Comparison of ENCODE assay signal across 9 cellular contexts in genomic region chr6:31663087-31663960, GRCh38. TPM values are rescaled to one million over a fixed set of nuclear protein-coding genes. Genes with fewer than 3 reads are reported as not detected.
DNase-seq lines count a peak whose midpoint lies in the region; ATAC-seq and TF ChIP-seq lines count a peak whose summit lies in the region.
"Had no signal": no experiment of that assay in that cellular context is flagged by ENCODE, and none has a peak within 500 bp of the region (broad histone marks: within the 10 kb centered on the region; RNA-seq: fewer than 3 reads in every experiment).

No MANE protein-coding gene starts in this region.

- H3K27ac ChIP-seq in foreskin keratinocyte: peak overlapping the region; percentile 2

- H3K36me3 Mint-ChIP-seq in WTC11: peaks cover 39% of the 10 kb centered on the region
- H3K36me3 Mint-ChIP-seq in stimulated activated effector memory CD8-positive, alpha-beta T cell treated with anti-CD3 and anti-CD28 coated beads, Interleukin-12 subunit alpha, Interleukin-12 subunit beta, amount 100 ng/mL, for 72 hours: peaks cover 97% of the 10 kb centered on the region

- H3K27ac Mint-ChIP-seq in WTC11: peak overlapping the region; percentile 84
- H3K27ac Mint-ChIP-seq in stimulated activated effector memory CD8-positive, alpha-beta T cell treated with anti-CD3 and anti-CD28 coated beads, Interleukin-12 subunit alpha, Interleukin-12 subunit beta, amount 100 ng/mL, for 72 hours: peak overlapping the region; percentile 99

- no peak for DNase-seq in HFF-Myc (ENCODE audit: extremely low read depth, low read depth)
- DNase-seq in WTC11 (ENCODE audit: low spot score): no peak
- DNase-seq in foreskin keratinocyte: peak; percentile 23 to 62
- no peak for DNase-seq in stimulated activated effector memory CD8-positive, alpha-beta T cell treated with anti-CD3 and anti-CD28 coated beads, Interleukin-12 subunit alpha, Interleukin-12 subunit beta, amount 100 ng/mL, for 72 hours (ENCODE audit: low spot score in 2 of 2)
- DNase-seq in central memory CD4-positive, alpha-beta T cell: no peak
- DNase-seq: cerebellar nuclear complex had no signal

- H3K27me3 Mint-ChIP-seq in WTC11 (ENCODE audit: low read depth): no peaks in the 10 kb centered on the region

- H3K9me3 Mint-ChIP-seq in WTC11: no peaks in the 10 kb centered on the region
- no peaks in the 10 kb centered on the region for H3K9me3 Mint-ChIP-seq in stimulated activated effector memory CD8-positive, alpha-beta T cell treated with anti-CD3 and anti-CD28 coated beads, Interleukin-12 subunit alpha, Interleukin-12 subunit beta, amount 100 ng/mL, for 72 hours

- no peaks in the 10 kb centered on the region for H3K27me3 ChIP-seq in foreskin keratinocyte

- peaks cover 43% of the 10 kb centered on the region for H3K4me1 Mint-ChIP-seq in WTC11
- peaks cover 83% of the 10 kb centered on the region for H3K4me1 Mint-ChIP-seq in stimulated activated effector memory CD8-positive, alpha-beta T cell treated with anti-CD3 and anti-CD28 coated beads, Interleukin-12 subunit alpha, Interleukin-12 subunit beta, amount 100 ng/mL, for 72 hours

- ATAC-seq in WTC11: no peak
- no peak for ATAC-seq in foreskin keratinocyte
- no peak for ATAC-seq in stimulated activated effector memory CD8-positive, alpha-beta T cell treated with anti-CD3 and anti-CD28 coated beads, Interleukin-12 subunit alpha, Interleukin-12 subunit beta, amount 100 ng/mL, for 72 hours
- ATAC-seq in HG02798 (IDR thresholded peaks at IDR 0.05; ENCODE audit: poor library complexity, unreplicated experiment): no peak
- ATAC-seq in GM19395 (IDR thresholded peaks at IDR 0.05; ENCODE audit: unreplicated experiment): no peak
- ATAC-seq in HG02763 (IDR thresholded peaks at IDR 0.05; ENCODE audit: unreplicated experiment): no peak

- peak overlapping the region; percentile 97 for H3K4me3 ChIP-seq in HFF-Myc (replicated peaks; ENCODE audit: low read depth, low read length)

- H3K4me3 Mint-ChIP-seq in WTC11: peak overlapping the region; percentile 91
- peak overlapping the region; percentile 95 for H3K4me3 Mint-ChIP-seq in stimulated activated effector memory CD8-positive, alpha-beta T cell treated with anti-CD3 and anti-CD28 coated beads, Interleukin-12 subunit alpha, Interleukin-12 subunit beta, amount 100 ng/mL, for 72 hours

- POLR2A ChIA-PET in WTC11 (lab: Charles Lee): interaction anchor here (0.5 to 1.5 kb wide), 3 partner anchors 27 to 491 kb away, joined by 3 to 4 read pairs (median 3); no protein-coding TSS in a partner anchor

- CTCF ChIA-PET in WTC11 (lab: Charles Lee): interaction anchor here (0.7 to 1.1 kb wide), 2 partner anchors 65 to 107 kb away, joined by 4 to 6 read pairs; no protein-coding TSS in a partner anchor

- TF ChIP-seq CTCF in HFF-Myc (IDR thresholded peaks at IDR 0.05; ENCODE audit: low read depth, low read length, missing control alignments) (no peak), WTC11 (IDR thresholded peaks at IDR 0.05) (no peak), foreskin keratinocyte (conservative IDR thresholded peaks at IDR 0.05) (no peak)

- peaks cover 5% of the 10 kb centered on the region for H3K4me1 ChIP-seq in foreskin keratinocyte

TF ChIP-seq in WTC11, 78 proteins besides CTCF, POLR2A, EP300 and RAD21:
- TF ChIP-seq JAZF1 (CRISPR knock-in tag; IDR thresholded peaks at IDR 0.05) (no peak), ZNF219 (CRISPR knock-in tag; IDR thresholded peaks at IDR 0.05; ENCODE audit: borderline replicate concordance) (no peak), ETV6 (CRISPR knock-in tag; IDR thresholded peaks at IDR 0.05) (no peak), MLX (CRISPR knock-in tag; IDR thresholded peaks at IDR 0.05) (no peak), ZNF425 (CRISPR knock-in tag; conservative IDR thresholded peaks at IDR 0.05) (no peak), EMX1 (CRISPR knock-in tag; IDR thresholded peaks at IDR 0.05) (no peak), FOXJ3 (CRISPR knock-in tag; IDR thresholded peaks at IDR 0.05; ENCODE audit: borderline replicate concordance) (no peak), AFF4 (CRISPR knock-in tag; IDR thresholded peaks at IDR 0.05; ENCODE audit: borderline replicate concordance) (no peak), FOXP1 (CRISPR knock-in tag; IDR thresholded peaks at IDR 0.05; ENCODE audit: borderline replicate concordance) (no peak), HMGA2 (CRISPR knock-in tag; IDR thresholded peaks at IDR 0.05) (no peak), MYBL2 (CRISPR knock-in tag; IDR thresholded peaks at IDR 0.05) (no peak), NR3C1 (CRISPR knock-in tag; conservative IDR thresholded peaks at IDR 0.05; ENCODE audit: low read depth) (no peak), ZSCAN18 (CRISPR knock-in tag; IDR thresholded peaks at IDR 0.05) (no peak), TP53 (CRISPR knock-in tag; IDR thresholded peaks at IDR 0.05) (no peak)

RNA-seq across cellular contexts. Expression of gene GPANK1, which starts 1.5 kb away (rescaled TPM):
- total RNA-seq in WTC11 (2021) (24.3 to 29.1 TPM (median 26.4 TPM) in 3 replicates), foreskin keratinocyte (17.2 and 17.8 TPM in 2 replicates)
- 26.5 and 28.7 TPM in 2 replicates for polyA plus RNA-seq in foreskin keratinocyte

RNA-seq across cellular contexts. Expression of gene CSNK2B, which starts 2.6 kb away (rescaled TPM):
- total RNA-seq in WTC11 (2021) (153 to 183 TPM (median 161 TPM) in 3 replicates), foreskin keratinocyte (201 and 203 TPM in 2 replicates)
- 295 and 298 TPM in 2 replicates for polyA plus RNA-seq in foreskin keratinocyte

RNA-seq across cellular contexts. Expression of gene C6orf47, which starts 2.7 kb away (rescaled TPM):
- 14.0 to 16.3 TPM (median 14.3 TPM) in 3 replicates for total RNA-seq in WTC11 (2021)
- 18.7 and 19.7 TPM in 2 replicates for total RNA-seq in foreskin keratinocyte
- polyA plus RNA-seq in foreskin keratinocyte: 16.7 and 16.8 TPM in 2 replicates

RNA-seq across cellular contexts. Expression of gene LY6G5B, which starts 6.5 kb away (rescaled TPM):
- total RNA-seq in WTC11 (2021) (10.7 to 15.7 TPM (median 11.0 TPM) in 3 replicates), foreskin keratinocyte (4.3 and 4.8 TPM in 2 replicates)
- polyA plus RNA-seq in foreskin keratinocyte: 3.2 TPM in 2 replicates

RNA-seq across cellular contexts. Expression of gene APOM, which starts 7.6 kb away (rescaled TPM):
- total RNA-seq in WTC11 (2021): 3.5 to 4.6 TPM (median 4.3 TPM) in 3 replicates
- total RNA-seq in foreskin keratinocyte: 0.88 and 1.3 TPM in 2 replicates
- 2.7 and 3.0 TPM in 2 replicates for polyA plus RNA-seq in foreskin keratinocyte

Comparison
In these comparisons a context has a peak if more than half of its experiments do, and no peak if none do; other contexts are left out.
1. DNase-seq: peak in foreskin keratinocyte (2 of 2); none in HFF-Myc (single experiment), WTC11 (single experiment), stimulated activated effector memory CD8-positive, alpha-beta T cell treated with anti-CD3 and anti-CD28 coated beads, Interleukin-12 subunit alpha, Interleukin-12 subunit beta, amount 100 ng/mL, for 72 hours (0 of 2) and central memory CD4-positive, alpha-beta T cell (single experiment).